ENCODE assay signal across 17 cellular contexts in genomic region chrX:12237131-12237530, GRCh38.
DNase-seq lines count a peak whose midpoint lies in the region; TF ChIP-seq lines count a peak whose summit lies in the region.
"Had no signal": no experiment of that assay in that cellular context is flagged by ENCODE, and none has a peak within 500 bp of the region (broad histone marks: within the 10 kb centered on the region; RNA-seq: fewer than 3 reads in every experiment).

No MANE protein-coding gene starts in this region.

- H3K4me1 ChIP-seq in transverse colon, result no peaks in the 10 kb centered on the region
- H3K4me1 ChIP-seq: HAP-1, SJCRH30 had no signal

- DNase-seq in NCI-H748 (lab: John Stamatoyannopoulos, UW; ENCODE audit: unreplicated experiment) (peak; percentile 20), NCI-H748 treated with DMSO at 0.1 percent for 48 hours (lab: John Stamatoyannopoulos, UW) (no peak), RWPE1 (ENCODE audit: low spot score) (peak; percentile 4), epithelial cell of esophagus (ENCODE audit: low read depth) (peak; percentile 61), transverse colon (no peak), T1000 (lab: John Stamatoyannopoulos, UW) (no peak), GM19238 (ENCODE audit: insufficient read length, low spot score) (no peak)
- DNase-seq: DMS79 treated with DMSO at 0.1 percent for 48 hours, GM23248, NCI-H1092, NCI-H1694 treated with DMSO at 0.1 percent for 48 hours, NCI-H2081 treated with DMSO at 0.1 percent for 48 hours, NCI-H526 treated with DMSO at 0.1 percent for 48 hours, SJCRH30, T-helper 1 cell had no signal

- in situ Hi-C loops in transverse colon (cut with MboI; ENCODE audit: low pct_ligation_motif_present in 1 of 4, low pct_unique_long_range_greater_than_20kb in 1 of 4, low sequenced_read_pairs in 3 of 4), result no loop called here

- TF ChIP-seq EP300 in transverse colon (IDR thresholded peaks at IDR 0.05; ENCODE audit: low read depth), result no peak

- CTCF ChIA-PET in RWPE1 (lab: Yijun Ruan, JAX), result no interaction called here

- no peak overlapping the region for H3K4me3 ChIP-seq in epithelial cell of esophagus (ENCODE audit: low read length)
- no peak overlapping the region for H3K4me3 ChIP-seq in transverse colon
- H3K4me3 ChIP-seq: GM23248, HAP-1, K562, SJCRH30 had no signal

- no peak for TF ChIP-seq POLR2A in transverse colon (IDR thresholded peaks at IDR 0.05)

- no peaks in the 10 kb centered on the region for H3K27me3 ChIP-seq in transverse colon
- H3K27me3 ChIP-seq: SJCRH30 had no signal

- H3K9me3 ChIP-seq in transverse colon, result no peaks in the 10 kb centered on the region
- H3K9me3 ChIP-seq: HAP-1, SJCRH30 had no signal

- POLR2A ChIA-PET in RWPE1 (lab: Yijun Ruan, JAX; ENCODE audit: low non-redundant PET), result no interaction called here

- intact Hi-C loops in transverse colon (cut with DNase I; ENCODE audit: low total_unique reads), result no loop called here

- no peak for TF ChIP-seq CTCF in RWPE1 (conservative IDR thresholded peaks at IDR 0.05; ENCODE audit: low read depth)
- no peak for TF ChIP-seq CTCF in epithelial cell of esophagus (IDR thresholded peaks at IDR 0.05; ENCODE audit: insufficient read depth, low read depth, low read length, missing control alignments)
- no peak for TF ChIP-seq CTCF in transverse colon (IDR thresholded peaks at IDR 0.05)

- H3K36me3 ChIP-seq in transverse colon, result no peaks in the 10 kb centered on the region
- H3K36me3 ChIP-seq: HAP-1, SJCRH30 had no signal

- H3K27ac ChIP-seq in RWPE1 (no peak overlapping the region), transverse colon (no peak overlapping the region)
- H3K27ac ChIP-seq: GM23248, SJCRH30 had no signal

Comparison
In these comparisons a context has a peak if more than half of its experiments do, and no peak if none do; other contexts are left out.
1. DNase-seq: peak in NCI-H748 (single experiment), RWPE1 (single experiment) and epithelial cell of esophagus (single experiment); none in NCI-H748 treated with DMSO at 0.1 percent for 48 hours (single experiment), transverse colon (single experiment), T1000 (single experiment) and GM19238 (single experiment).